In genomic region chr2:25506226-25506625, GRCh38 we compare ENCODE assay signal across 19 cellular contexts.
DNase-seq lines count a peak whose midpoint lies in the region; ATAC-seq and TF ChIP-seq lines count a peak whose summit lies in the region.
"Had no signal": no experiment of that assay in that cellular context is flagged by ENCODE, and none has a peak within 500 bp of the region (broad histone marks: within the 10 kb centered on the region; RNA-seq: fewer than 3 reads in every experiment).

No MANE protein-coding gene starts in this region.

- H3K9me3 Mint-ChIP-seq in activated T-cell treated with anti-CD3 and anti-CD28 coated beads, Interleukin-2, amount 50 U/mL, for 24 hours, result no peaks in the 10 kb centered on the region
- H3K9me3 Mint-ChIP-seq: CD4-positive, CD25-positive, alpha-beta regulatory T cell; CD8-positive, alpha-beta memory T cell; HFFc6 had no signal

- H3K36me3 ChIP-seq in RWPE2 (ENCODE audit: low read depth), result no peaks in the 10 kb centered on the region
- H3K36me3 ChIP-seq: BLaER1, HAP-1 had no signal

- H3K27ac Mint-ChIP-seq in activated T-cell treated with anti-CD3 and anti-CD28 coated beads, Interleukin-2, amount 50 U/mL, for 24 hours, result no peak overlapping the region
- H3K27ac Mint-ChIP-seq: B cell, HFFc6 had no signal

- peaks cover 16% of the 10 kb centered on the region for H3K4me1 ChIP-seq in RWPE2 (ENCODE audit: insufficient read depth, poor library complexity, severe bottlenecking)
- H3K4me1 ChIP-seq: BLaER1, HAP-1 had no signal

- H3K27me3 Mint-ChIP-seq in activated T-cell treated with anti-CD3 and anti-CD28 coated beads, Interleukin-2, amount 50 U/mL, for 24 hours, result no peaks in the 10 kb centered on the region
- H3K27me3 Mint-ChIP-seq: B cell; CD4-positive, CD25-positive, alpha-beta regulatory T cell; CD8-positive, alpha-beta memory T cell had no signal

- peak overlapping the region; percentile 17 for H3K27ac ChIP-seq in RWPE2 (ENCODE audit: poor library complexity, severe bottlenecking)
- H3K27ac ChIP-seq: BLaER1, C4-2B had no signal

- no peaks in the 10 kb centered on the region for H3K9me3 ChIP-seq in RWPE2 (ENCODE audit: severe bottlenecking)
- H3K9me3 ChIP-seq: BLaER1, HAP-1 had no signal

- no peak overlapping the region for H3K4me3 ChIP-seq in RWPE2 (ENCODE audit: severe bottlenecking)
- H3K4me3 ChIP-seq in epithelial cell of esophagus (ENCODE audit: low read length), result no peak overlapping the region
- H3K4me3 ChIP-seq: BLaER1, HAP-1 had no signal

- H3K27me3 ChIP-seq in RWPE2 (ENCODE audit: insufficient read depth, poor library complexity, severe bottlenecking), result no peaks in the 10 kb centered on the region
- H3K27me3 ChIP-seq: BLaER1 had no signal

- TF ChIP-seq CTCF in RWPE2 (IDR thresholded peaks at IDR 0.05; ENCODE audit: poor library complexity, severe bottlenecking) (no peak), epithelial cell of esophagus (IDR thresholded peaks at IDR 0.05; ENCODE audit: insufficient read depth, low read depth, low read length, missing control alignments) (no peak)

- peaks cover 6% of the 10 kb centered on the region for H3K4me1 Mint-ChIP-seq in activated T-cell treated with anti-CD3 and anti-CD28 coated beads, Interleukin-2, amount 50 U/mL, for 24 hours (ENCODE audit: low read depth)
- H3K4me1 Mint-ChIP-seq: B cell; CD8-positive, alpha-beta memory T cell had no signal

- no peak for DNase-seq in RWPE2 (ENCODE audit: low spot score)
- peak; percentile 53 for DNase-seq in epithelial cell of esophagus (ENCODE audit: low read depth)
- DNase-seq in kidney tubule cell (ENCODE audit: low spot score), result peak; percentile 21
- no peak for DNase-seq in SKM-1 (lab: John Stamatoyannopoulos, UW; ENCODE audit: unreplicated experiment)
- DNase-seq in activated T-cell treated with anti-CD3 and anti-CD28 coated beads, Interleukin-2, amount 50 U/mL, for 24 hours, result no peak
- DNase-seq in COR-L47 (lab: John Stamatoyannopoulos, UW), result no peak
- DNase-seq: Calu3; CD4-positive, CD25-positive, alpha-beta regulatory T cell; CD8-positive, alpha-beta memory T cell; DMS53; DMS79 treated with DMSO at 0.1 percent for 48 hours; GF-D8; GOT3; HFFc6 had no signal

- H3K4me3 Mint-ChIP-seq in activated T-cell treated with anti-CD3 and anti-CD28 coated beads, Interleukin-2, amount 50 U/mL, for 24 hours, result no peak overlapping the region
- H3K4me3 Mint-ChIP-seq: B cell; CD4-positive, CD25-positive, alpha-beta regulatory T cell; CD8-positive, alpha-beta memory T cell; HFFc6 had no signal

- no peaks in the 10 kb centered on the region for H3K36me3 Mint-ChIP-seq in activated T-cell treated with anti-CD3 and anti-CD28 coated beads, Interleukin-2, amount 50 U/mL, for 24 hours (ENCODE audit: low read depth)

- ATAC-seq in RWPE2 (ENCODE audit: low read depth) (no peak; the same call in 2 of the 3 replicates), HG03571 (IDR thresholded peaks at IDR 0.05; ENCODE audit: unreplicated experiment) (no peak)

Comparison
In these comparisons a context has a peak if more than half of its experiments do, and no peak if none do; other contexts are left out.
1. DNase-seq: peak in epithelial cell of esophagus (single experiment) and kidney tubule cell (single experiment); none in RWPE2 (single experiment), SKM-1 (single experiment), activated T-cell treated with anti-CD3 and anti-CD28 coated beads, Interleukin-2, amount 50 U/mL, for 24 hours (single experiment) and COR-L47 (single experiment).